8 cellular contexts compared by ENCODE assay signal in genomic region chr11:17389957-17390649, GRCh38. TPM values are rescaled to one million over a fixed set of nuclear protein-coding genes. Genes with fewer than 3 reads are reported as not detected.
A peak's percentile ranks its signal among the peaks of the same experiment; 100 is the strongest.
DNase-seq lines count a peak whose midpoint lies in the region; ATAC-seq and TF ChIP-seq lines count a peak whose summit lies in the region.

No MANE protein-coding gene starts in this region.

- H3K9me3 Mint-ChIP-seq in activated naive CD4-positive, alpha-beta T cell treated with anti-CD3 and anti-CD28 coated beads, Interleukin-2, amount 10 ng/mL, durations not matched to agents 7 days and 5 days, result no peaks in the 10 kb centered on the region
- peaks cover 4% of the 10 kb centered on the region for H3K9me3 Mint-ChIP-seq in glutamatergic neuron (ENCODE audit: unreplicated experiment)

- H3K36me3 Mint-ChIP-seq in activated naive CD4-positive, alpha-beta T cell treated with anti-CD3 and anti-CD28 coated beads, Interleukin-2, amount 10 ng/mL, durations not matched to agents 7 days and 5 days, result no peaks in the 10 kb centered on the region
- no peaks in the 10 kb centered on the region for H3K36me3 Mint-ChIP-seq in glutamatergic neuron (ENCODE audit: unreplicated experiment)

- H3K4me3 Mint-ChIP-seq in activated naive CD4-positive, alpha-beta T cell treated with anti-CD3 and anti-CD28 coated beads, Interleukin-2, amount 10 ng/mL, durations not matched to agents 7 days and 5 days, result peak overlapping the region; percentile 75
- peak overlapping the region; percentile 58 for H3K4me3 Mint-ChIP-seq in glutamatergic neuron (ENCODE audit: unreplicated experiment)

- H3K27ac ChIP-seq in SJCRH30, result no peak overlapping the region
- no peak overlapping the region for H3K27ac ChIP-seq in suprapubic skin
- no peak overlapping the region for H3K27ac ChIP-seq in brain microvascular endothelial cell

- no peak for TF ChIP-seq EP300 in suprapubic skin (IDR thresholded peaks at IDR 0.05)

- TF ChIP-seq POLR2A in suprapubic skin (IDR thresholded peaks at IDR 0.05), result no peak

- H3K27me3 Mint-ChIP-seq in activated naive CD4-positive, alpha-beta T cell treated with anti-CD3 and anti-CD28 coated beads, Interleukin-2, amount 10 ng/mL, durations not matched to agents 7 days and 5 days, result peaks cover 61% of the 10 kb centered on the region
- peaks cover 15% of the 10 kb centered on the region for H3K27me3 Mint-ChIP-seq in glutamatergic neuron (ENCODE audit: unreplicated experiment)

- H3K27ac Mint-ChIP-seq in activated naive CD4-positive, alpha-beta T cell treated with anti-CD3 and anti-CD28 coated beads, Interleukin-2, amount 10 ng/mL, durations not matched to agents 7 days and 5 days, result peak overlapping the region; percentile 19
- H3K27ac Mint-ChIP-seq in glutamatergic neuron (ENCODE audit: unreplicated experiment), result no peak overlapping the region

- DNase-seq in activated naive CD4-positive, alpha-beta T cell treated with anti-CD3 and anti-CD28 coated beads, Interleukin-2, amount 10 ng/mL, durations not matched to agents 7 days and 5 days, result no peak
- DNase-seq in activated naive CD4-positive, alpha-beta T cell treated with Interleukin-2 at 50 U/mL for 16 hours, result no peak
- DNase-seq in SJCRH30 (no peak), glutamatergic neuron (no peak), suprapubic skin (ENCODE audit: low spot score in 2 of 2) (no peak), iPS-NIHi11 (ENCODE audit: low spot score) (no peak), brain microvascular endothelial cell (no peak)

- CTCF ChIA-PET in activated naive CD4-positive, alpha-beta T cell treated with anti-CD3 and anti-CD28 coated beads, Interleukin-2, amount 10 ng/mL, durations not matched to agents 7 days and 5 days (lab: Charles Lee), result interaction anchor here (0.7 to 1.1 kb wide), 2 partner anchors 100 to 114 kb away, joined by 3 to 5 read pairs; no protein-coding TSS in a partner anchor

- H3K4me3 ChIP-seq in SJCRH30 (peak overlapping the region; percentile 74), suprapubic skin (peak overlapping the region; percentile 55), brain microvascular endothelial cell (ENCODE audit: low read depth, low read length) (no peak overlapping the region)

- no peaks in the 10 kb centered on the region for H3K27me3 ChIP-seq in SJCRH30
- H3K27me3 ChIP-seq in suprapubic skin, result peaks cover 16% of the 10 kb centered on the region
- H3K27me3 ChIP-seq in brain microvascular endothelial cell (replicated peaks), result peaks cover 7% of the 10 kb centered on the region

- H3K9me3 ChIP-seq in SJCRH30 (replicated peaks) (no peaks in the 10 kb centered on the region), suprapubic skin (no peaks in the 10 kb centered on the region)

- no peaks in the 10 kb centered on the region for H3K36me3 ChIP-seq in SJCRH30
- no peaks in the 10 kb centered on the region for H3K36me3 ChIP-seq in suprapubic skin
- no peaks in the 10 kb centered on the region for H3K36me3 ChIP-seq in brain microvascular endothelial cell (replicated peaks)

- TF ChIP-seq CTCF in glutamatergic neuron (IDR thresholded peaks at IDR 0.05; ENCODE audit: partially characterized antibody, unreplicated experiment), result no peak
- TF ChIP-seq CTCF in suprapubic skin (IDR thresholded peaks at IDR 0.05), result no peak
- TF ChIP-seq CTCF in brain microvascular endothelial cell (IDR thresholded peaks at IDR 0.05; ENCODE audit: low read depth, low read length, missing control alignments), result no peak

- WGBS in suprapubic skin, result 59% methylated on average over 10 of the region's 10 CpGs

- peaks cover 16% of the 10 kb centered on the region for H3K4me1 Mint-ChIP-seq in activated naive CD4-positive, alpha-beta T cell treated with anti-CD3 and anti-CD28 coated beads, Interleukin-2, amount 10 ng/mL, durations not matched to agents 7 days and 5 days
- H3K4me1 Mint-ChIP-seq in glutamatergic neuron (ENCODE audit: low read depth, unreplicated experiment), result peaks cover 5% of the 10 kb centered on the region

- in situ Hi-C loops in brain microvascular endothelial cell (cut with HindIII; ENCODE audit: low pct_ligation_motif_present, low sequenced_read_pairs), result no loop called here

- ATAC-seq in HG02973 (IDR thresholded peaks at IDR 0.05; ENCODE audit: unreplicated experiment), result no peak

- H3K4me1 ChIP-seq in SJCRH30 (peaks cover 5% of the 10 kb centered on the region; the same call in 1 of the 2 replicates), suprapubic skin (peaks cover 14% of the 10 kb centered on the region)

RNA-seq across cellular contexts. Expression of gene KCNJ11, which starts 1.6 kb away (rescaled TPM):
- 4.8 and 5.9 TPM in 2 replicates for total RNA-seq in SJCRH30 (2014; rRNA removed; shearing (Covaris generic))
- total RNA-seq in glutamatergic neuron (ENCODE audit: unreplicated experiment), result 1.2 TPM
- total RNA-seq in suprapubic skin, result 1 to 10 TPM; 1.7 to 5.1 (median 2.4) TPM

RNA-seq across cellular contexts. Expression of gene NCR3LG1, which starts 38.5 kb away (rescaled TPM):
- total RNA-seq in SJCRH30 (2014; rRNA removed; shearing (Covaris generic)), result 7.8 and 8.1 TPM in 2 replicates
- 0.51 TPM for total RNA-seq in glutamatergic neuron (ENCODE audit: unreplicated experiment)
- 1 to 10 TPM; 4.6 to 7.4 (median 6.3) TPM for total RNA-seq in suprapubic skin
